Comparison of ENCODE assay signal across 8 cellular contexts in genomic region chr7:33108931-33109757, GRCh38. TPM values are rescaled to one million over a fixed set of nuclear protein-coding genes. Genes with fewer than 3 reads are reported as not detected.
DNase-seq lines count a peak whose midpoint lies in the region; ATAC-seq and TF ChIP-seq lines count a peak whose summit lies in the region.

A gene with protein sequence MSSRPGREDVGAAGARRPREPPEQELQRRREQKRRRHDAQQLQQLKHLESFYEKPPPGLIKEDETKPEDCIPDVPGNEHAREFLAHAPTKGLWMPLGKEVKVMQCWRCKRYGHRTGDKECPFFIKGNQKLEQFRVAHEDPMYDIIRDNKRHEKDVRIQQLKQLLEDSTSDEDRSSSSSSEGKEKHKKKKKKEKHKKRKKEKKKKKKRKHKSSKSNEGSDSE (minus strand): TSS chr7:33109404. CDS start chr7:33109372, 32 bp downstream.

- H3K4me1 Mint-ChIP-seq in activated CD4-positive, alpha-beta T cell treated with anti-CD3 and anti-CD28 coated beads, Interleukin-2, amount 10 ng/mL, durations not matched to agents 7 days and 5 days, result peaks cover 40% of the 10 kb centered on the region

- H3K36me3 ChIP-seq in BE2C (peaks cover 2% of the 10 kb centered on the region; the same call in 1 of the 2 replicates), lung (ENCODE audit: control insufficient read depth in 2 of 2, insufficient read depth in 2 of 2, low read length in 2 of 2) (no peaks in the 10 kb centered on the region)

- peak; percentile 85 for ATAC-seq in GM19035 (IDR thresholded peaks at IDR 0.05; ENCODE audit: unreplicated experiment)
- peak; percentile 89 for ATAC-seq in HG03280 (IDR thresholded peaks at IDR 0.05; ENCODE audit: unreplicated experiment)
- ATAC-seq in lung (ENCODE audit: insufficient read depth, low FRiP score), result peak; percentile 95

- H3K27me3 Mint-ChIP-seq in activated CD4-positive, alpha-beta T cell treated with anti-CD3 and anti-CD28 coated beads, Interleukin-2, amount 10 ng/mL, durations not matched to agents 7 days and 5 days, result peaks cover 30% of the 10 kb centered on the region

- H3K27ac ChIP-seq in lung (ENCODE audit: low read depth in 1 of 2, low read length in 1 of 2), result peak within 1 kb of the TSS; percentile 89 to 90

- POLR2A ChIA-PET in activated CD4-positive, alpha-beta T cell treated with anti-CD3 and anti-CD28 coated beads, Interleukin-2, amount 10 ng/mL, durations not matched to agents 7 days and 5 days (lab: Charles Lee), result interaction anchor here (1.5 kb wide), 1 partner anchor 263 kb away, joined by 3 read pairs; no protein-coding TSS in a partner anchor

- H3K27me3 ChIP-seq in BE2C (peaks cover 3% of the 10 kb centered on the region; the same call in 1 of the 2 replicates), lung (ENCODE audit: control insufficient read depth, insufficient read depth) (no peaks in the 10 kb centered on the region)

- H3K4me3 ChIP-seq in BE2C (ENCODE audit: low read depth, low read length), result peak within 1 kb of the TSS; percentile 75
- peak within 1 kb of the TSS; percentile 100 for H3K4me3 ChIP-seq in lung

- 0% methylated on average over 83 to 103 of the region's 103 CpGs for WGBS in lung, 2 donors

- H3K4me3 Mint-ChIP-seq in activated CD4-positive, alpha-beta T cell treated with anti-CD3 and anti-CD28 coated beads, Interleukin-2, amount 10 ng/mL, durations not matched to agents 7 days and 5 days, result peak within 1 kb of the TSS; percentile 82

- DNase-seq in BE2C (peak; percentile 88), NCI-H510A (lab: John Stamatoyannopoulos, UW) (peak; percentile 76), dermis blood vessel endothelial cell (peak; percentile 79), lung (ENCODE audit: low spot score) (peak; percentile 63)
- peak; percentile 74 for DNase-seq in activated CD4-positive, alpha-beta T cell treated with anti-CD3 and anti-CD28 coated beads, Interleukin-2, amount 10 ng/mL, durations not matched to agents 7 days and 5 days
- peak; percentile 55 to 77 (median 62) for DNase-seq in stimulated activated CD4-positive, alpha-beta T cell treated with anti-CD3 and anti-CD28 coated beads, TNF-alpha, amount 100 ng/mL, for 24 hours (ENCODE audit: low read depth in 3 of 3)

- CTCF ChIA-PET in activated CD4-positive, alpha-beta T cell treated with anti-CD3 and anti-CD28 coated beads, Interleukin-2, amount 10 ng/mL, durations not matched to agents 7 days and 5 days (lab: Charles Lee), result interaction anchor here (0.6 to 2.1 kb wide), 14 partner anchors 11 to 308 kb away, joined by 3 to 11 read pairs (median 3); partner anchors contain the start of gene NT5C3A

- peak; percentile 52 for TF ChIP-seq CTCF in BE2C (IDR thresholded peaks at IDR 0.05; ENCODE audit: low read depth, low read length)
- peak; percentile 27 for TF ChIP-seq CTCF in lung (IDR thresholded peaks at IDR 0.05; ENCODE audit: control extremely low read depth, extremely low read depth)

- H3K4me1 ChIP-seq in BE2C, result no peaks in the 10 kb centered on the region
- peaks cover 5% of the 10 kb centered on the region in 2 donors for H3K4me1 ChIP-seq in lung (ENCODE audit: control insufficient read depth in 2 of 2, insufficient read depth in 2 of 2, low read length in 2 of 2)

- H3K27ac Mint-ChIP-seq in activated CD4-positive, alpha-beta T cell treated with anti-CD3 and anti-CD28 coated beads, Interleukin-2, amount 10 ng/mL, durations not matched to agents 7 days and 5 days, result peak within 1 kb of the TSS; percentile 10

- H3K9me3 ChIP-seq in BE2C, result no peaks in the 10 kb centered on the region
- H3K9me3 ChIP-seq in lung (ENCODE audit: control insufficient read depth in 2 of 2, insufficient read depth in 1 of 2, low read length in 1 of 2), result no peaks in the 10 kb centered on the region

- H3K36me3 Mint-ChIP-seq in activated CD4-positive, alpha-beta T cell treated with anti-CD3 and anti-CD28 coated beads, Interleukin-2, amount 10 ng/mL, durations not matched to agents 7 days and 5 days (ENCODE audit: low read depth), result no peaks in the 10 kb centered on the region

- no peaks in the 10 kb centered on the region for H3K9me3 Mint-ChIP-seq in activated CD4-positive, alpha-beta T cell treated with anti-CD3 and anti-CD28 coated beads, Interleukin-2, amount 10 ng/mL, durations not matched to agents 7 days and 5 days

RNA-seq across cellular contexts. Expression of the gene that starts here (rescaled TPM):
- 73.0 TPM for polyA plus RNA-seq in BE2C (2012; ENCODE audit: insufficient read depth, insufficient read length, low read depth)
- 10 to 100 TPM; 10.8 to 13.2 TPM for total RNA-seq in activated CD4-positive, alpha-beta T cell treated with anti-CD3 and anti-CD28 coated beads, Interleukin-2, amount 10 ng/mL, durations not matched to agents 7 days and 5 days
- 5.8 and 8.8 TPM in 2 replicates for total RNA-seq in dermis blood vessel endothelial cell
- 10 to 100 TPM; 10.2 to 12.2 TPM for total RNA-seq in lung
- polyA plus RNA-seq in lung, result 10 to 100 TPM in 1 of 2 donors, 1 to 10 TPM in 1; 7.8 to 13.4 TPM

Comparison
In these comparisons a context has a peak if more than half of its experiments do, and no peak if none do; other contexts are left out.
1. Peak in every context shown above with its lines: DNase-seq, ATAC-seq, H3K4me3 ChIP-seq and H3K27ac ChIP-seq.